In genomic region chr15:72472907-72473669, GRCh38 we compare ENCODE assay signal across 8 cellular contexts. TPM values are rescaled to one million over a fixed set of nuclear protein-coding genes. Genes with fewer than 3 reads are reported as not detected.
A peak's percentile ranks its signal among the peaks of the same experiment; 100 is the strongest.
DNase-seq lines count a peak whose midpoint lies in the region; ATAC-seq and TF ChIP-seq lines count a peak whose summit lies in the region.

No MANE protein-coding gene starts in this region.

- peak overlapping the region; percentile 79 for H3K4me3 ChIP-seq in skeletal muscle cell (ENCODE audit: low read depth, low read length)

- TF ChIP-seq CTCF in WTC11 (IDR thresholded peaks at IDR 0.05), result no peak

- no peaks in the 10 kb centered on the region for H3K27me3 Mint-ChIP-seq in stimulated activated naive CD8-positive, alpha-beta T cell treated with anti-CD3 and anti-CD28 coated beads, Interleukin-15, Interleukin-2, amounts not matched to agents 100 ng/mL and 50 ng/mL, for 24 hours
- H3K27me3 Mint-ChIP-seq in WTC11 (ENCODE audit: low read depth), result no peaks in the 10 kb centered on the region

- ATAC-seq in stimulated activated naive CD8-positive, alpha-beta T cell treated with anti-CD3 and anti-CD28 coated beads, Interleukin-15, Interleukin-2, amounts not matched to agents 100 U/mL and 50 U/mL, for 24 hours, result no peak
- no peak for ATAC-seq in WTC11

- DNase-seq in stimulated activated naive CD8-positive, alpha-beta T cell treated with anti-CD3 and anti-CD28 coated beads, Interleukin-15, Interleukin-2, amounts not matched to agents 100 U/mL and 50 U/mL, for 24 hours, result no peak
- no peak for DNase-seq in WTC11 (ENCODE audit: low spot score)
- DNase-seq in globus pallidus (ENCODE audit: low spot score), result peak; percentile 41
- DNase-seq in skeletal muscle cell (ENCODE audit: low read depth), result no peak
- no peak for DNase-seq in ecto neural progenitor cell (ENCODE audit: low spot score)
- DNase-seq in pons (ENCODE audit: low spot score), result no peak
- DNase-seq in germinal center (ENCODE audit: low spot score), result no peak

- POLR2A ChIA-PET in WTC11 (lab: Charles Lee), result no interaction called here

- H3K4me3 Mint-ChIP-seq in stimulated activated naive CD8-positive, alpha-beta T cell treated with anti-CD3 and anti-CD28 coated beads, Interleukin-15, Interleukin-2, amounts not matched to agents 100 ng/mL and 50 ng/mL, for 24 hours, result peak overlapping the region; percentile 96
- peak overlapping the region; percentile 96 for H3K4me3 Mint-ChIP-seq in WTC11

- no peaks in the 10 kb centered on the region for H3K9me3 Mint-ChIP-seq in stimulated activated naive CD8-positive, alpha-beta T cell treated with anti-CD3 and anti-CD28 coated beads, Interleukin-15, Interleukin-2, amounts not matched to agents 100 ng/mL and 50 ng/mL, for 24 hours
- H3K9me3 Mint-ChIP-seq in WTC11, result no peaks in the 10 kb centered on the region

- peaks cover 41% of the 10 kb centered on the region for H3K4me1 Mint-ChIP-seq in stimulated activated naive CD8-positive, alpha-beta T cell treated with anti-CD3 and anti-CD28 coated beads, Interleukin-15, Interleukin-2, amounts not matched to agents 100 ng/mL and 50 ng/mL, for 24 hours (ENCODE audit: low read depth)
- peaks cover 24% of the 10 kb centered on the region for H3K4me1 Mint-ChIP-seq in WTC11

- peak overlapping the region; percentile 98 for H3K27ac Mint-ChIP-seq in stimulated activated naive CD8-positive, alpha-beta T cell treated with anti-CD3 and anti-CD28 coated beads, Interleukin-15, Interleukin-2, amounts not matched to agents 100 ng/mL and 50 ng/mL, for 24 hours
- H3K27ac Mint-ChIP-seq in WTC11, result peak overlapping the region; percentile 35

- H3K36me3 Mint-ChIP-seq in stimulated activated naive CD8-positive, alpha-beta T cell treated with anti-CD3 and anti-CD28 coated beads, Interleukin-15, Interleukin-2, amounts not matched to agents 100 ng/mL and 50 ng/mL, for 24 hours (ENCODE audit: low read depth), result peaks cover 21% of the 10 kb centered on the region
- H3K36me3 Mint-ChIP-seq in WTC11, result peaks cover 20% of the 10 kb centered on the region

- CTCF ChIA-PET in WTC11 (lab: Charles Lee), result interaction anchor here (0.6 to 1.2 kb wide), 3 partner anchors 10 to 60 kb away, joined by 3 read pairs; no protein-coding TSS in a partner anchor

TF ChIP-seq in WTC11, 78 proteins besides CTCF, POLR2A, EP300 and RAD21:
- TF ChIP-seq FOXJ3 (CRISPR knock-in tag; IDR thresholded peaks at IDR 0.05; ENCODE audit: borderline replicate concordance) (no peak), PREB (CRISPR knock-in tag; IDR thresholded peaks at IDR 0.05; ENCODE audit: borderline replicate concordance) (no peak), ZNF219 (CRISPR knock-in tag; IDR thresholded peaks at IDR 0.05; ENCODE audit: borderline replicate concordance) (no peak), ZNF232 (CRISPR knock-in tag; IDR thresholded peaks at IDR 0.05) (no peak)
TF ChIP-seq in WTC11: peak in this region for 0.

RNA-seq across cellular contexts. Expression of gene ARIH1, which starts 1.0 kb away (rescaled TPM):
- 198 to 206 TPM (median 201 TPM) in 3 replicates for total RNA-seq in WTC11 (2021)
